Comparison of ENCODE assay signal across 12 cellular contexts in the genomic region with DNA sequence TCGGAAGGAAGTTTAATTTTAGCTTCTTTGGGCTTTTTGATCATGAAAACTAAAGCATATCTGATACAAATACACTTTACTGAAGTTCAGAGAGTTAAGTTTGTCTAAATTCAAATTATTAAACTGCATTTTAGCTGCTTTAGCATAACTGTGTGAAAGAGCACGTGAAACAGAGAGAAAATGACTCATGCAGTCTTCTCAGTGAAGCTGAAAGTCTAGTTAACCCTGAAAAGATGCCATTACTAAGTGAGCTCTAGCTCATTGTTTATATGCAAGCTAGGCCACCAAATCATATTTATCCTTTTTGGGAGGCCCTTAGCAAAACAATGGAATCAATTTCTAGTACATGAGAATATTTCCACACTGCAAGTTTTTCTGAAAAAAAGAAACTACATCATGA. TPM values are rescaled to one million over a fixed set of nuclear protein-coding genes. Genes with fewer than 3 reads are reported as not detected.
A peak's percentile ranks its signal among the peaks of the same experiment; 100 is the strongest.
DNase-seq lines count a peak whose midpoint lies in the region; ATAC-seq and TF ChIP-seq lines count a peak whose summit lies in the region.
"Had no signal": no experiment of that assay in that cellular context is flagged by ENCODE, and none has a peak within 500 bp of the region (broad histone marks: within the 10 kb centered on the region; RNA-seq: fewer than 3 reads in every experiment).

No MANE protein-coding gene starts in this region.

- H3K27me3 Mint-ChIP-seq in mesothelial cell of epicardium (ENCODE audit: low read depth) (no peaks in the 10 kb centered on the region), CD14-positive monocyte (ENCODE audit: low read depth in 3 of 3) (peaks cover 5 to 9% (median 8%) of the 10 kb centered on the region in 3 donors)

- DNase-seq in ACHN (peak; percentile 41), HS-5 (ENCODE audit: low read depth) (peak; percentile 20), epithelial cell of prostate (ENCODE audit: low read depth, low spot score) (no peak), mesothelial cell of epicardium (ENCODE audit: low spot score in 2 of 2, unreplicated experiment in 2 of 2) (no peak), posterior vena cava (ENCODE audit: low spot score) (no peak), CD14-positive monocyte (ENCODE audit: low spot score) (no peak), HEK293T (ENCODE audit: extremely low spot score) (no peak)
- DNase-seq: COR-L47; effector CD8-positive, alpha-beta T cell had no signal

- in situ Hi-C loops in ACHN (cut with HindIII; ENCODE audit: low pct_ligation_motif_present, low pct_unique_long_range_greater_than_20kb, low sequenced_read_pairs) = no loop called here

- POLR2A ChIA-PET in HEK293T (lab: Yijun Ruan, JAX) = interaction anchor here (1.0 kb wide), 1 partner anchor 326 kb away, joined by 3 read pairs; no protein-coding TSS in a partner anchor

- ATAC-seq in GM18502 (IDR thresholded peaks at IDR 0.05; ENCODE audit: poor library complexity, unreplicated experiment) = peak; percentile 60

- CTCF ChIA-PET in HEK293T (lab: Yijun Ruan, JAX) = interaction anchor here (0.6 to 1.2 kb wide), 3 partner anchors 37 to 697 kb away, joined by 3 read pairs; no protein-coding TSS in a partner anchor

- peak overlapping the region; percentile 16 for H3K27ac ChIP-seq in epithelial cell of prostate

- intact Hi-C loops in posterior vena cava (cut with DNase I) = loop anchor here (10.0 kb wide), 2 partner anchors 209 to 309 kb away; no protein-coding TSS in a partner anchor
- intact Hi-C loops in CD14-positive monocyte (cut with micrococcal nuclease) = loop anchor here (5.0 to 10.0 kb wide), 2 partner anchors 212 to 379 kb away; no protein-coding TSS in a partner anchor

- H3K4me1 Mint-ChIP-seq in mesothelial cell of epicardium (peaks cover 6% of the 10 kb centered on the region), CD14-positive monocyte (peaks cover 3% of the 10 kb centered on the region)

- H3K4me3 Mint-ChIP-seq in mesothelial cell of epicardium (no peak overlapping the region), CD14-positive monocyte (no peak overlapping the region)
- H3K4me3 Mint-ChIP-seq: IgD-negative memory B cell had no signal

- H3K9me3 Mint-ChIP-seq in mesothelial cell of epicardium (no peaks in the 10 kb centered on the region), CD14-positive monocyte (no peaks in the 10 kb centered on the region)
- H3K9me3 Mint-ChIP-seq: IgD-negative memory B cell had no signal

- H3K36me3 Mint-ChIP-seq in mesothelial cell of epicardium = no peaks in the 10 kb centered on the region
- no peaks in the 10 kb centered on the region for H3K36me3 Mint-ChIP-seq in CD14-positive monocyte
- H3K36me3 Mint-ChIP-seq: IgD-negative memory B cell had no signal

- no peak for TF ChIP-seq CTCF in mesothelial cell of epicardium (IDR thresholded peaks at IDR 0.05; ENCODE audit: unreplicated experiment)
- no peak for TF ChIP-seq CTCF in CD14-positive monocyte (IDR thresholded peaks at IDR 0.05)

- H3K27ac Mint-ChIP-seq in mesothelial cell of epicardium (no peak overlapping the region), CD14-positive monocyte (no peak overlapping the region)
- H3K27ac Mint-ChIP-seq: IgD-negative memory B cell had no signal

TF ChIP-seq in HEK293T, 16 proteins besides CTCF, POLR2A, EP300 and RAD21:
- TF ChIP-seq BHLHE40 (IDR thresholded peaks at IDR 0.05; ENCODE audit: borderline replicate concordance) (no peak), ELF4 (IDR thresholded peaks at IDR 0.05) (no peak), FOXM1 (IDR thresholded peaks at IDR 0.05; ENCODE audit: borderline replicate concordance) (no peak), L3MBTL2 (conservative IDR thresholded peaks at IDR 0.05) (no peak), FOXA1 (IDR thresholded peaks at IDR 0.05) (no peak), ARNT (IDR thresholded peaks at IDR 0.05) (no peak), SP1 (IDR thresholded peaks at IDR 0.05) (no peak), FOXK2 (IDR thresholded peaks at IDR 0.05) (no peak)
- TF ChIP-seq, protein P1, sequence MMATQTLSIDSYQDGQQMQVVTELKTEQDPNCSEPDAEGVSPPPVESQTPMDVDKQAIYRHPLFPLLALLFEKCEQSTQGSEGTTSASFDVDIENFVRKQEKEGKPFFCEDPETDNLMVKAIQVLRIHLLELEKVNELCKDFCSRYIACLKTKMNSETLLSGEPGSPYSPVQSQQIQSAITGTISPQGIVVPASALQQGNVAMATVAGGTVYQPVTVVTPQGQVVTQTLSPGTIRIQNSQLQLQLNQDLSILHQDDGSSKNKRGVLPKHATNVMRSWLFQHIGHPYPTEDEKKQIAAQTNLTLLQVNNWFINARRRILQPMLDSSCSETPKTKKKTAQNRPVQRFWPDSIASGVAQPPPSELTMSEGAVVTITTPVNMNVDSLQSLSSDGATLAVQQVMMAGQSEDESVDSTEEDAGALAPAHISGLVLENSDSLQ (IDR thresholded peaks at IDR 0.05) = no peak

RNA-seq across cellular contexts. Expression of gene TPD52L3, which starts 27.6 kb away (rescaled TPM):
- total RNA-seq in mesothelial cell of epicardium = not detected in 3 replicates
- total RNA-seq in posterior vena cava = not detected
- not detected for polyA plus RNA-seq in CD14-positive monocyte
- total RNA-seq: mesenteric fat pad had no signal
- polyA plus RNA-seq: IgD-negative memory B cell had no signal

RNA-seq across cellular contexts. Expression of gene UHRF2, which starts 57.3 kb away (rescaled TPM):
- total RNA-seq in mesothelial cell of epicardium (55.2 to 62.0 TPM (median 61.2 TPM) in 3 replicates), posterior vena cava (10 to 100 TPM; 36.2 to 41.0 TPM)
- 1 to 10 TPM; 1.6 to 7.7 TPM for polyA plus RNA-seq in CD14-positive monocyte

Comparison
In these comparisons a context has a peak if more than half of its experiments do, and no peak if none do; other contexts are left out.
1. DNase-seq: peak in ACHN (single experiment) and HS-5 (single experiment); none in epithelial cell of prostate (single experiment), mesothelial cell of epicardium (0 of 2), posterior vena cava (single experiment), CD14-positive monocyte (single experiment) and HEK293T (single experiment).